Comparison of ENCODE assay signal across 8 cellular contexts in the genomic region with DNA sequence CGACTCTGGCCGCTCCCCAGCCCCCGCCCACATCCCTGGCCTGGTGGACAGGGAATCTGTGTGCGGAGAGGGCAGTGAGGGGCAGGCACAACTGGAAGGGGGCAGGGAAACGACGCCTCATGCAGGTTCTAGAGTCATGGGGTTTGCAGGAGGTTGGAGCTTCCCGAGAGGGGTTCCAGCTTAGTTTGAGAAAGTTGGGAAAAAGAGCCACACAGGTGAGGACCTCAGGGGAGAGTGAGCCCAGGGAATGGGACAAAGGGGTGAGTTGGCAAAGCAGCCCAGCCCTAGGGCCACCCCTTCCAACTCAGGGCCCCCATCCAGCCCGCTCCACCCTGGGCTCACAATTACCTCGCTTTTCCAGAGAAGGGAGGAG. TPM values are rescaled to one million over a fixed set of nuclear protein-coding genes. Genes with fewer than 3 reads are reported as not detected.
A peak's percentile ranks its signal among the peaks of the same experiment; 100 is the strongest.
DNase-seq lines count a peak whose midpoint lies in the region; ATAC-seq and TF ChIP-seq lines count a peak whose summit lies in the region.

No MANE protein-coding gene starts in this region.

- H3K79me2 ChIP-seq in trophoblast cell (ENCODE audit: control insufficient read depth, insufficient read depth, low read length, poor library complexity): peaks cover 40% of the 10 kb centered on the region

- peak overlapping the region; percentile 42; the same call in 1 of the 2 replicates for H3K27ac Mint-ChIP-seq in WTC11

- H3K79me1 ChIP-seq in trophoblast cell (ENCODE audit: low read length): peaks cover 26% of the 10 kb centered on the region

- no peak overlapping the region for H3K23ac ChIP-seq in trophoblast cell (ENCODE audit: low read length)

- CTCF ChIA-PET in WTC11 (lab: Charles Lee): interaction anchor here (0.6 to 2.3 kb wide), 13 partner anchors 10 to 190 kb away, joined by 3 to 19 read pairs (median 6); a partner anchor contains a TSS

- no peaks in the 10 kb centered on the region for H3K27me3 ChIP-seq in cardiac muscle cell
- H3K27me3 ChIP-seq in trophoblast cell (ENCODE audit: insufficient read depth, low read length): no peaks in the 10 kb centered on the region

- peak overlapping the region; percentile 99 for H3K4me3 Mint-ChIP-seq in WTC11

- peaks cover 14% of the 10 kb centered on the region for H3K4me1 ChIP-seq in cardiac muscle cell (ENCODE audit: low read depth)
- peaks cover 14 to 17% of the 10 kb centered on the region in 2 experiments for H3K4me1 ChIP-seq in trophoblast cell (ENCODE audit: control insufficient read depth in 1 of 2, insufficient read depth in 2 of 2, low read length in 2 of 2)

- peaks cover 41% of the 10 kb centered on the region for H3K4me1 Mint-ChIP-seq in WTC11

- H3K9me3 ChIP-seq in cardiac muscle cell (ENCODE audit: low read depth) (no peaks in the 10 kb centered on the region), trophoblast cell (ENCODE audit: insufficient read depth, low read depth, low read length) (no peaks in the 10 kb centered on the region)

- H2AK5ac ChIP-seq in trophoblast cell (ENCODE audit: low read length): peak overlapping the region; percentile 82

- DNase-seq in GOT3 (lab: John Stamatoyannopoulos, UW) (peak; percentile 12), WTC11 (ENCODE audit: low spot score) (no peak), cardiac muscle cell (ENCODE audit: low read depth in 1 of 2, low spot score in 1 of 2) (peak; percentile 50 to 79), trophoblast cell (no peak), NCI-H524 (lab: John Stamatoyannopoulos, UW) (no peak), NCI-H446 (lab: John Stamatoyannopoulos, UW) (no peak), NCI-H526 treated with DMSO at 0.1 percent for 48 hours (lab: John Stamatoyannopoulos, UW) (no peak)
- no peak for DNase-seq in stimulated activated CD4-positive, alpha-beta T cell treated with anti-CD3 and anti-CD28 coated beads, Interleukin-15, amount 100 ng/mL, for 24 hours

- H3K27me3 Mint-ChIP-seq in WTC11 (ENCODE audit: low read depth): peaks cover 9% of the 10 kb centered on the region

- H2BK5ac ChIP-seq in trophoblast cell (ENCODE audit: low read depth, low read length, poor library complexity): peak overlapping the region; percentile 83

- peak overlapping the region; percentile 73 for H2BK120ac ChIP-seq in trophoblast cell (ENCODE audit: insufficient read depth, low read length, poor library complexity)

- peak overlapping the region; percentile 95 for H4K91ac ChIP-seq in trophoblast cell (ENCODE audit: low read depth, low read length)

- POLR2A ChIA-PET in WTC11 (lab: Charles Lee): interaction anchor here (0.5 to 2.5 kb wide), 13 partner anchors 8 to 1124 kb away, joined by 3 to 29 read pairs (median 3); a partner anchor contains a TSS

- H3K4ac ChIP-seq in trophoblast cell (ENCODE audit: low read depth, low read length): peak overlapping the region; percentile 84

- H3K36me3 Mint-ChIP-seq in WTC11: peaks cover 8% of the 10 kb centered on the region; the same call in 1 of the 2 replicates

- peak overlapping the region; percentile 91 for H3K14ac ChIP-seq in trophoblast cell (ENCODE audit: low read length)

- peak overlapping the region; percentile 78 for H3K4me2 ChIP-seq in trophoblast cell (ENCODE audit: low read length)

- TF ChIP-seq CTCF in WTC11 (IDR thresholded peaks at IDR 0.05) (no peak), cardiac muscle cell (IDR thresholded peaks at IDR 0.05; ENCODE audit: low read depth, low read length) (no peak)

- no peak for ATAC-seq in WTC11

- no peaks in the 10 kb centered on the region for H3K9me3 Mint-ChIP-seq in WTC11

- peak overlapping the region; percentile 75 for H4K12ac ChIP-seq in trophoblast cell (ENCODE audit: low read depth, low read length)

- H3K36me3 ChIP-seq in cardiac muscle cell (no peaks in the 10 kb centered on the region), trophoblast cell (ENCODE audit: control insufficient read depth in 1 of 2, insufficient read depth in 2 of 2, low read length in 2 of 2) (peaks cover 19 to 24% of the 10 kb centered on the region in 2 experiments)

- H3K18ac ChIP-seq in trophoblast cell (ENCODE audit: low read length): peak overlapping the region; percentile 83

- H3K27ac ChIP-seq in cardiac muscle cell (peak overlapping the region; percentile 98), trophoblast cell (ENCODE audit: low read depth, low read length) (peak overlapping the region; percentile 94)

- peak overlapping the region; percentile 15 for H2BK12ac ChIP-seq in trophoblast cell (ENCODE audit: low read length)

- H3K9ac ChIP-seq in trophoblast cell (ENCODE audit: low read length): peak overlapping the region; percentile 90

- WGBS in trophoblast cell (ENCODE audit: extremely low coverage, insufficient coverage, insufficient read length): no CpG with 5 or more reads among the region's 9 CpGs

- H3K4me3 ChIP-seq in cardiac muscle cell (peak overlapping the region; percentile 41), trophoblast cell (ENCODE audit: low read depth, low read length) (peak overlapping the region; percentile 72)

- H2AFZ ChIP-seq in trophoblast cell (ENCODE audit: insufficient read depth, low read length, poor library complexity): peak overlapping the region; percentile 48

- peak overlapping the region; percentile 86 for H4K8ac ChIP-seq in trophoblast cell (ENCODE audit: low read depth, low read length)

TF ChIP-seq in WTC11, 78 proteins besides CTCF, POLR2A, EP300 and RAD21:
- TF ChIP-seq, protein P1, sequence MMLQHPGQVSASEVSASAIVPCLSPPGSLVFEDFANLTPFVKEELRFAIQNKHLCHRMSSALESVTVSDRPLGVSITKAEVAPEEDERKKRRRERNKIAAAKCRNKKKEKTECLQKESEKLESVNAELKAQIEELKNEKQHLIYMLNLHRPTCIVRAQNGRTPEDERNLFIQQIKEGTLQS (CRISPR knock-in tag; conservative IDR thresholded peaks at IDR 0.05): 0 out of 2 replicates have a peak, but pooled peaks have one; percentile 26
- no peak for TF ChIP-seq NR1H2 (CRISPR knock-in tag; IDR thresholded peaks at IDR 0.05)
- TF ChIP-seq, protein P2, sequence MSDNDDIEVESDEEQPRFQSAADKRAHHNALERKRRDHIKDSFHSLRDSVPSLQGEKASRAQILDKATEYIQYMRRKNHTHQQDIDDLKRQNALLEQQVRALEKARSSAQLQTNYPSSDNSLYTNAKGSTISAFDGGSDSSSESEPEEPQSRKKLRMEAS (CRISPR knock-in tag; IDR thresholded peaks at IDR 0.05): no peak
TF ChIP-seq in WTC11: peak in this region for 1.

RNA-seq across cellular contexts. Expression of a gene that starts 1.7 kb away (rescaled TPM):
- total RNA-seq in WTC11 (2021) (66.6 to 80.1 TPM (median 67.7 TPM) in 3 replicates), cardiac muscle cell (41.1 and 53.3 TPM in 2 replicates)
- polyA plus RNA-seq in cardiac muscle cell: 53.3 and 61.7 TPM in 2 replicates
- polyA plus RNA-seq in trophoblast cell (2013): 44.2 and 46.2 TPM in 2 replicates

RNA-seq across cellular contexts. Expression of a gene that starts 14.9 kb away (rescaled TPM):
- 15.8 to 20.2 TPM (median 17.3 TPM) in 3 replicates for total RNA-seq in WTC11 (2021)
- total RNA-seq in cardiac muscle cell: 23.0 and 40.9 TPM in 2 replicates
- 15.4 and 23.8 TPM in 2 replicates for polyA plus RNA-seq in cardiac muscle cell
- 22.8 and 23.3 TPM in 2 replicates for polyA plus RNA-seq in trophoblast cell (2013)

RNA-seq across cellular contexts. Expression of a gene that starts 18.2 kb away (rescaled TPM):
- 66.0 to 86.6 TPM (median 86.0 TPM) in 3 replicates for total RNA-seq in WTC11 (2021)
- 168 and 174 TPM in 2 replicates for total RNA-seq in cardiac muscle cell
- polyA plus RNA-seq in cardiac muscle cell: 156 and 170 TPM in 2 replicates
- polyA plus RNA-seq in trophoblast cell (2013): 80.5 and 81.5 TPM in 2 replicates

RNA-seq across cellular contexts. Expression of a gene that starts 18.5 kb away (rescaled TPM):
- total RNA-seq in WTC11 (2021) (55.2 to 95.7 TPM (median 89.3 TPM) in 3 replicates), cardiac muscle cell (88.5 and 91.5 TPM in 2 replicates)
- polyA plus RNA-seq in cardiac muscle cell: 132 and 159 TPM in 2 replicates
- 4.7 TPM in 2 replicates for polyA plus RNA-seq in trophoblast cell (2013)

RNA-seq across cellular contexts. Expression of a gene that starts 18.6 kb away (rescaled TPM):
- total RNA-seq in WTC11 (2021): 2.9 to 3.6 TPM (median 3.3 TPM) in 3 replicates
- 7.6 and 9.5 TPM in 2 replicates for total RNA-seq in cardiac muscle cell
- 7.1 and 8.5 TPM in 2 replicates for polyA plus RNA-seq in cardiac muscle cell
- polyA plus RNA-seq in trophoblast cell (2013): 0.29 and 0.31 TPM in 2 replicates

Comparison
In these comparisons a context has a peak if more than half of its experiments do, and no peak if none do; other contexts are left out.
1. DNase-seq: peak in GOT3 (single experiment) and cardiac muscle cell (2 of 2); none in WTC11 (single experiment), trophoblast cell (0 of 2), NCI-H524 (0 of 2), stimulated activated CD4-positive, alpha-beta T cell treated with anti-CD3 and anti-CD28 coated beads, Interleukin-15, amount 100 ng/mL, for 24 hours (single experiment), NCI-H446 (0 of 2) and NCI-H526 treated with DMSO at 0.1 percent for 48 hours (single experiment).